Comparison of ENCODE assay signal across 10 cellular contexts in genomic region chr3:141646760-141647561, GRCh38.
DNase-seq lines count a peak whose midpoint lies in the region; ATAC-seq lines count a peak whose summit lies in the region.
"Had no signal": no experiment of that assay in that cellular context is flagged by ENCODE, and none has a peak within 500 bp of the region (broad histone marks: within the 10 kb centered on the region; RNA-seq: fewer than 3 reads in every experiment).

No MANE protein-coding gene starts in this region.

- POLR2A ChIA-PET in activated naive CD8-positive, alpha-beta T cell treated with anti-CD3 and anti-CD28 coated beads, Interleukin-2, amount 10 ng/mL, durations not matched to agents 7 days and 5 days (lab: Charles Lee) = no interaction called here

- no peaks in the 10 kb centered on the region for H3K36me3 ChIP-seq in NT2/D1 (ENCODE audit: insufficient read depth, insufficient read length, low read length)
- H3K36me3 ChIP-seq: BLaER1 had no signal

- H3K27me3 ChIP-seq in NT2/D1 (ENCODE audit: insufficient read depth, insufficient read length) = no peaks in the 10 kb centered on the region
- H3K27me3 ChIP-seq: BLaER1 had no signal

- H3K4me1 Mint-ChIP-seq in activated naive CD8-positive, alpha-beta T cell treated with anti-CD3 and anti-CD28 coated beads, Interleukin-2, amount 10 ng/mL, durations not matched to agents 7 days and 5 days = peaks cover 2% of the 10 kb centered on the region
- H3K4me1 Mint-ChIP-seq in activated naive CD8-positive, alpha-beta T cell treated with anti-CD3 and anti-CD28 coated beads for 36 hours = no peaks in the 10 kb centered on the region
- H3K4me1 Mint-ChIP-seq in stimulated activated naive CD8-positive, alpha-beta T cell treated with anti-CD3 and anti-CD28 coated beads, Interleukin-15, amount 100 ng/mL, for 72 hours = no peaks in the 10 kb centered on the region

- peak; percentile 28 for ATAC-seq in activated naive CD8-positive, alpha-beta T cell treated with anti-CD3 and anti-CD28 coated beads, Interleukin-2, amount 10 ng/mL, durations not matched to agents 7 days and 5 days (ENCODE audit: low read depth)
- peak; percentile 85 for ATAC-seq in esophagus mucosa
- no peak for ATAC-seq in GM18519 (IDR thresholded peaks at IDR 0.05; ENCODE audit: low FRiP score, unreplicated experiment)
- ATAC-seq in stimulated activated naive CD8-positive, alpha-beta T cell treated with anti-CD3 and anti-CD28 coated beads, Interleukin-15, amount 100 ng/mL, for 72 hours = no peak

- H3K36me3 Mint-ChIP-seq in activated naive CD8-positive, alpha-beta T cell treated with anti-CD3 and anti-CD28 coated beads, Interleukin-2, amount 10 ng/mL, durations not matched to agents 7 days and 5 days = no peaks in the 10 kb centered on the region
- no peaks in the 10 kb centered on the region for H3K36me3 Mint-ChIP-seq in activated naive CD8-positive, alpha-beta T cell treated with anti-CD3 and anti-CD28 coated beads for 36 hours

- no peak overlapping the region for H3K4me3 ChIP-seq in NT2/D1 (ENCODE audit: insufficient read length, low read depth)
- H3K4me3 ChIP-seq: BLaER1 had no signal

- no peak overlapping the region for H3K27ac Mint-ChIP-seq in activated naive CD8-positive, alpha-beta T cell treated with anti-CD3 and anti-CD28 coated beads, Interleukin-2, amount 10 ng/mL, durations not matched to agents 7 days and 5 days
- H3K27ac Mint-ChIP-seq in activated naive CD8-positive, alpha-beta T cell treated with anti-CD3 and anti-CD28 coated beads for 36 hours = no peak overlapping the region
- no peak overlapping the region for H3K27ac Mint-ChIP-seq in stimulated activated naive CD8-positive, alpha-beta T cell treated with anti-CD3 and anti-CD28 coated beads, Interleukin-15, amount 100 ng/mL, for 72 hours
- H3K27ac Mint-ChIP-seq: T-helper 1 cell treated with Interleukin-12 subunit alpha and Interleukin-12 subunit beta and Interleukin-4 antibody, amounts not matched to agents 30 μg/mL and 1 μg/mL, for 36 hours had no signal

- no peaks in the 10 kb centered on the region for H3K4me1 ChIP-seq in NT2/D1 (ENCODE audit: insufficient read depth, insufficient read length)
- H3K4me1 ChIP-seq: BLaER1 had no signal

- no peak for DNase-seq in activated naive CD8-positive, alpha-beta T cell treated with anti-CD3 and anti-CD28 coated beads, Interleukin-2, amount 10 ng/mL, durations not matched to agents 7 days and 5 days
- no peak for DNase-seq in activated naive CD8-positive, alpha-beta T cell treated with anti-CD3 and anti-CD28 coated beads for 36 hours
- peak; percentile 54 for DNase-seq in NT2/D1 (ENCODE audit: low read depth, low spot score)
- DNase-seq in pons (ENCODE audit: low spot score) = peak; percentile 62
- no peak for DNase-seq in stimulated activated CD4-positive, alpha-beta T cell treated with anti-CD3 and anti-CD28 coated beads, Interleukin-4, amount 100 ng/mL, for 24 hours
- DNase-seq in stimulated activated naive CD8-positive, alpha-beta T cell treated with anti-CD3 and anti-CD28 coated beads, Interleukin-15, amount 100 ng/mL, for 72 hours = no peak

- H3K9me3 Mint-ChIP-seq in activated naive CD8-positive, alpha-beta T cell treated with anti-CD3 and anti-CD28 coated beads, Interleukin-2, amount 10 ng/mL, durations not matched to agents 7 days and 5 days = no peaks in the 10 kb centered on the region
- no peaks in the 10 kb centered on the region for H3K9me3 Mint-ChIP-seq in activated naive CD8-positive, alpha-beta T cell treated with anti-CD3 and anti-CD28 coated beads for 36 hours
- H3K9me3 Mint-ChIP-seq in stimulated activated naive CD8-positive, alpha-beta T cell treated with anti-CD3 and anti-CD28 coated beads, Interleukin-15, amount 100 ng/mL, for 72 hours = no peaks in the 10 kb centered on the region
- H3K9me3 Mint-ChIP-seq: T-helper 1 cell treated with Interleukin-12 subunit alpha and Interleukin-12 subunit beta and Interleukin-4 antibody, amounts not matched to agents 30 μg/mL and 1 μg/mL, for 36 hours had no signal

- H3K9ac ChIP-seq in NT2/D1 (ENCODE audit: insufficient read length, low read depth) = no peak overlapping the region
- H3K9ac ChIP-seq: BLaER1 had no signal

- peaks cover 3% of the 10 kb centered on the region for H3K27me3 Mint-ChIP-seq in activated naive CD8-positive, alpha-beta T cell treated with anti-CD3 and anti-CD28 coated beads, Interleukin-2, amount 10 ng/mL, durations not matched to agents 7 days and 5 days
- no peaks in the 10 kb centered on the region for H3K27me3 Mint-ChIP-seq in activated naive CD8-positive, alpha-beta T cell treated with anti-CD3 and anti-CD28 coated beads for 36 hours
- no peaks in the 10 kb centered on the region for H3K27me3 Mint-ChIP-seq in stimulated activated naive CD8-positive, alpha-beta T cell treated with anti-CD3 and anti-CD28 coated beads, Interleukin-15, amount 100 ng/mL, for 72 hours

- peaks cover 10% of the 10 kb centered on the region for H3K9me3 ChIP-seq in NT2/D1 (ENCODE audit: insufficient read depth, low read length)

- H3K4me3 Mint-ChIP-seq in activated naive CD8-positive, alpha-beta T cell treated with anti-CD3 and anti-CD28 coated beads, Interleukin-2, amount 10 ng/mL, durations not matched to agents 7 days and 5 days = no peak overlapping the region
- H3K4me3 Mint-ChIP-seq in activated naive CD8-positive, alpha-beta T cell treated with anti-CD3 and anti-CD28 coated beads for 36 hours = no peak overlapping the region
- H3K4me3 Mint-ChIP-seq in stimulated activated naive CD8-positive, alpha-beta T cell treated with anti-CD3 and anti-CD28 coated beads, Interleukin-15, amount 100 ng/mL, for 72 hours = no peak overlapping the region
- H3K4me3 Mint-ChIP-seq: T-helper 1 cell treated with Interleukin-12 subunit alpha and Interleukin-12 subunit beta and Interleukin-4 antibody, amounts not matched to agents 30 μg/mL and 1 μg/mL, for 36 hours had no signal

Comparison
In these comparisons a context has a peak if more than half of its experiments do, and no peak if none do; other contexts are left out.
1. ATAC-seq: peak in activated naive CD8-positive, alpha-beta T cell treated with anti-CD3 and anti-CD28 coated beads, Interleukin-2, amount 10 ng/mL, durations not matched to agents 7 days and 5 days (single experiment) and esophagus mucosa (single experiment); none in GM18519 (single experiment) and stimulated activated naive CD8-positive, alpha-beta T cell treated with anti-CD3 and anti-CD28 coated beads, Interleukin-15, amount 100 ng/mL, for 72 hours (single experiment).
2. DNase-seq: peak in NT2/D1 (single experiment) and pons (single experiment); none in activated naive CD8-positive, alpha-beta T cell treated with anti-CD3 and anti-CD28 coated beads, Interleukin-2, amount 10 ng/mL, durations not matched to agents 7 days and 5 days (single experiment), activated naive CD8-positive, alpha-beta T cell treated with anti-CD3 and anti-CD28 coated beads for 36 hours (single experiment), stimulated activated CD4-positive, alpha-beta T cell treated with anti-CD3 and anti-CD28 coated beads, Interleukin-4, amount 100 ng/mL, for 24 hours (single experiment) and stimulated activated naive CD8-positive, alpha-beta T cell treated with anti-CD3 and anti-CD28 coated beads, Interleukin-15, amount 100 ng/mL, for 72 hours (0 of 2).